8 cellular contexts compared by ENCODE assay signal in genomic region chr5:83472213-83472507, GRCh38. TPM values are rescaled to one million over a fixed set of nuclear protein-coding genes. Genes with fewer than 3 reads are reported as not detected.
DNase-seq lines count a peak whose midpoint lies in the region; ATAC-seq, FAIRE-seq and TF ChIP-seq lines count a peak whose summit lies in the region.

No MANE protein-coding gene starts in this region.

- H3K27me3 ChIP-seq in keratinocyte (ENCODE audit: control insufficient read depth, extremely low read depth, insufficient read depth, low read length) (peaks cover 49% of the 10 kb centered on the region), thoracic aorta (replicated peaks; ENCODE audit: insufficient read depth) (no peaks in the 10 kb centered on the region)

- no peak for ATAC-seq in thoracic aorta (ENCODE audit: insufficient number of reproducible peaks, low FRiP score, low read depth)

- dilution Hi-C loops in keratinocyte (cut with MboI; ENCODE audit: extremely low pct_ligation_motif_present, low sequenced_read_pairs): no loop called here

- no peaks in the 10 kb centered on the region for H4K20me1 ChIP-seq in keratinocyte (ENCODE audit: control insufficient read depth, extremely low read depth, insufficient read depth, low read length)

- no peaks in the 10 kb centered on the region for H3K9me1 ChIP-seq in keratinocyte (ENCODE audit: control insufficient read depth, extremely low read depth, insufficient read depth, low read length)

- H3K9me3 ChIP-seq in keratinocyte (ENCODE audit: control insufficient read depth, low read depth, low read length) (no peaks in the 10 kb centered on the region), thoracic aorta (no peaks in the 10 kb centered on the region)

- H3K9me3 Mint-ChIP-seq in T-helper 2 cell treated with Interferon-gamma antibody and Interleukin-4, amounts not matched to agents 5 μg/mL and 100 μg/mL, for 36 hours: no peaks in the 10 kb centered on the region
- no peaks in the 10 kb centered on the region for H3K9me3 Mint-ChIP-seq in activated naive CD8-positive, alpha-beta T cell (ENCODE audit: low read depth)

- FAIRE-seq in keratinocyte (lab: Jason Lieb, UNC): no peak

- H3K36me3 Mint-ChIP-seq in T-helper 2 cell treated with Interferon-gamma antibody and Interleukin-4, amounts not matched to agents 5 μg/mL and 100 μg/mL, for 36 hours (ENCODE audit: low read depth): peaks cover 1% of the 10 kb centered on the region
- H3K36me3 Mint-ChIP-seq in activated naive CD8-positive, alpha-beta T cell: no peaks in the 10 kb centered on the region

- H3K4me1 ChIP-seq in keratinocyte (ENCODE audit: control insufficient read depth, extremely low read depth, insufficient read depth, low read length) (peaks cover 41% of the 10 kb centered on the region), thoracic aorta (ENCODE audit: control insufficient read depth in 1 of 2, low read depth in 2 of 2) (peaks cover 0 to 17% of the 10 kb centered on the region in 2 donors)

- H3K4me1 Mint-ChIP-seq in T-helper 2 cell treated with Interferon-gamma antibody and Interleukin-4, amounts not matched to agents 5 μg/mL and 100 μg/mL, for 36 hours (ENCODE audit: low read depth): peaks cover 34% of the 10 kb centered on the region
- peaks cover 32% of the 10 kb centered on the region for H3K4me1 Mint-ChIP-seq in activated naive CD8-positive, alpha-beta T cell (ENCODE audit: low read depth)

- TF ChIP-seq CTCF in keratinocyte (optimal IDR thresholded peaks at IDR 0.05 in 1 of 3, IDR thresholded peaks at IDR 0.05 in 1 of 3, conservative IDR thresholded peaks at IDR 0.05 in 1 of 3; ENCODE audit: extremely low read depth in 1 of 3, insufficient read depth in 2 of 3, low read length in 3 of 3): no peak
- no peak for TF ChIP-seq CTCF in thoracic aorta (IDR thresholded peaks at IDR 0.05)

- peak overlapping the region; percentile 22 for H3K9ac ChIP-seq in keratinocyte (ENCODE audit: control insufficient read depth, extremely low read depth, insufficient read depth, low read length)

- H3K4me3 ChIP-seq in keratinocyte (ENCODE audit: control insufficient read depth in 2 of 3, extremely low read depth in 1 of 3, insufficient read depth in 2 of 3, low read depth in 1 of 3, low read length in 3 of 3) (peak overlapping the region; percentile 37 to 83 (median 72)), thoracic aorta (peak overlapping the region; percentile 79)

- H3K27me3 Mint-ChIP-seq in T-helper 2 cell treated with Interferon-gamma antibody and Interleukin-4, amounts not matched to agents 5 μg/mL and 100 μg/mL, for 36 hours (ENCODE audit: low read depth): peaks cover 83% of the 10 kb centered on the region
- H3K27me3 Mint-ChIP-seq in activated naive CD8-positive, alpha-beta T cell: peaks cover 63% of the 10 kb centered on the region

- H3K4me3 Mint-ChIP-seq in T-helper 2 cell treated with Interferon-gamma antibody and Interleukin-4, amounts not matched to agents 5 μg/mL and 100 μg/mL, for 36 hours: peak overlapping the region; percentile 61
- H3K4me3 Mint-ChIP-seq in activated naive CD8-positive, alpha-beta T cell: peak overlapping the region; percentile 63

- H2AFZ ChIP-seq in keratinocyte (ENCODE audit: control insufficient read depth, low read length): peak overlapping the region; percentile 97

- H3K27ac ChIP-seq in keratinocyte (ENCODE audit: control insufficient read depth, insufficient read depth, low read length): no peak overlapping the region
- peak overlapping the region; percentile 79 to 89 for H3K27ac ChIP-seq in thoracic aorta

- DNase-seq in T-helper 2 cell treated with Interferon-gamma antibody and Interleukin-4, amounts not matched to agents 5 μg/mL and 100 μg/mL, for 36 hours (ENCODE audit: low spot score): no peak
- DNase-seq in T-helper 2 cell (no peak), keratinocyte (ENCODE audit: low read depth, low spot score) (no peak), thoracic aorta (ENCODE audit: low spot score) (no peak), dedifferentiated amniotic fluid mesenchymal stem cell (ENCODE audit: extremely low spot score) (no peak), GOT3 (lab: John Stamatoyannopoulos, UW) (no peak), KG1 (lab: John Stamatoyannopoulos, UW) (no peak)

- H3K27ac Mint-ChIP-seq in T-helper 2 cell treated with Interferon-gamma antibody and Interleukin-4, amounts not matched to agents 5 μg/mL and 100 μg/mL, for 36 hours: no peak overlapping the region
- no peak overlapping the region for H3K27ac Mint-ChIP-seq in activated naive CD8-positive, alpha-beta T cell

- H3K4me2 ChIP-seq in keratinocyte (ENCODE audit: control insufficient read depth, extremely low read depth, insufficient read depth, low read depth, low read length): peak overlapping the region; percentile 95

- H3K79me2 ChIP-seq in keratinocyte (ENCODE audit: control insufficient read depth, insufficient read depth, low read length): no peaks in the 10 kb centered on the region

- H3K36me3 ChIP-seq in keratinocyte (ENCODE audit: control insufficient read depth in 2 of 2, extremely low read depth in 1 of 2, insufficient read depth in 2 of 2, low read length in 2 of 2): no peaks in the 10 kb centered on the region
- no peaks in the 10 kb centered on the region for H3K36me3 ChIP-seq in thoracic aorta

RNA-seq across cellular contexts. Expression of gene VCAN, which starts 0.6 kb away (rescaled TPM):
- 1.9 to 2.2 TPM (median 2.2 TPM) in 3 replicates for polyA plus RNA-seq in keratinocyte
- polyA plus RNA-seq in keratinocyte (2011; ENCODE audit: low read depth): 3.5 TPM
- polyA plus RNA-seq in keratinocyte (2011; cell fraction: cytosol; rRNA removed): 0.96 and 1.1 TPM in 2 replicates
- 8.8 and 10.0 TPM in 2 replicates for polyA plus RNA-seq in keratinocyte (2011; cell fraction: nucleus; rRNA removed)
- 0.52 and 1.7 TPM in 2 replicates for polyA plus RNA-seq in keratinocyte (2012; ENCODE audit: low replicate concordance)
- 5.9 to 7.2 TPM (median 6.2 TPM) in 3 replicates for polyA minus RNA-seq in keratinocyte
- polyA minus RNA-seq in keratinocyte (2011; cell fraction: cytosol; rRNA and poly(A)+ RNA removed): 4.0 TPM
- 13.6 and 26.4 TPM in 2 replicates for polyA minus RNA-seq in keratinocyte (2011; cell fraction: nucleus; rRNA and poly(A)+ RNA removed)
- total RNA-seq in thoracic aorta: 1,000 to 10,000 TPM in 1 of 2 donors, 100 to 1,000 TPM in 1; 870 to 1,101 TPM
